Comparison of ENCODE assay signal across 11 cellular contexts in genomic region chr4:663046-663437, GRCh38. TPM values are rescaled to one million over a fixed set of nuclear protein-coding genes. Genes with fewer than 3 reads are reported as not detected.
DNase-seq lines count a peak whose midpoint lies in the region; ATAC-seq, FAIRE-seq and TF ChIP-seq lines count a peak whose summit lies in the region.
"Had no signal": no experiment of that assay in that cellular context is flagged by ENCODE, and none has a peak within 500 bp of the region (broad histone marks: within the 10 kb centered on the region; RNA-seq: fewer than 3 reads in every experiment).

No MANE protein-coding gene starts in this region.

- H3K4me2 ChIP-seq in HepG2 (ENCODE audit: low read depth, low read length), result peak overlapping the region; percentile 69

- H3K4me1 Mint-ChIP-seq in T-helper 2 cell treated with Interferon-gamma antibody and Interleukin-4, amounts not matched to agents 5 μg/mL and 100 μg/mL, for 36 hours (ENCODE audit: low read depth), result peaks cover 1% of the 10 kb centered on the region

- no peaks in the 10 kb centered on the region for H3K79me2 ChIP-seq in HepG2 (ENCODE audit: insufficient read depth, low read length)

- no peak for TF ChIP-seq POLR2A in HepG2 (IDR thresholded peaks at IDR 0.05; ENCODE audit: insufficient read depth in 1 of 2, low read depth in 2 of 2, low read length in 2 of 2)

- H3K36me3 ChIP-seq in HepG2 (replicated peaks in 1 of 2; ENCODE audit: control insufficient read depth in 1 of 2, insufficient read depth in 2 of 2, low read length in 2 of 2) (no peaks in the 10 kb centered on the region), subcutaneous abdominal adipose tissue (ENCODE audit: control insufficient read depth in 5 of 5, insufficient read depth in 5 of 5, low read length in 5 of 5) (no peaks in the 10 kb centered on the region)

- 0 out of 2 replicates have a peak overlapping the region, but pooled peaks have one; percentile 25 for H3K9ac ChIP-seq in HepG2 (ENCODE audit: insufficient read depth, low read depth, low read length)
- peak overlapping the region in 2 of 5 donors; percentile 57 to 78 for H3K9ac ChIP-seq in subcutaneous abdominal adipose tissue (ENCODE audit: low read length in 5 of 5)

- H3K27ac Mint-ChIP-seq in T-helper 2 cell treated with Interferon-gamma antibody and Interleukin-4, amounts not matched to agents 5 μg/mL and 100 μg/mL, for 36 hours, result peak overlapping the region; percentile 77
- peak overlapping the region; percentile 87 to 93 for H3K27ac Mint-ChIP-seq in activated naive CD4-positive, alpha-beta T cell treated with anti-CD3 and anti-CD28 coated beads, Interleukin-2, amount 50 U/mL, for 72 hours

- peaks cover 3% of the 10 kb centered on the region for H3K36me3 Mint-ChIP-seq in T-helper 2 cell treated with Interferon-gamma antibody and Interleukin-4, amounts not matched to agents 5 μg/mL and 100 μg/mL, for 36 hours (ENCODE audit: low read depth)
- H3K36me3 Mint-ChIP-seq in activated naive CD4-positive, alpha-beta T cell treated with anti-CD3 and anti-CD28 coated beads, Interleukin-2, amount 50 U/mL, for 72 hours, result peaks cover 6 to 15% of the 10 kb centered on the region in 2 donors

- in situ Hi-C loops in HepG2 (cut with HindIII; ENCODE audit: extremely low pct_ligation_motif_present, low pct_unique_long_range_greater_than_20kb), result no loop called here

- TF ChIP-seq EP300 in HepG2 (IDR thresholded peaks at IDR 0.05; ENCODE audit: low read depth in 2 of 2, low read length in 2 of 2) (no peak), HepG2 (CRISPR knock-in tag; IDR thresholded peaks at IDR 0.05; ENCODE audit: borderline replicate concordance) (no peak)

- POLR2A ChIA-PET in HepG2 (lab: Yijun Ruan, JAX), result no interaction called here

- intact Hi-C loops in HepG2 (cut with micrococcal nuclease; ENCODE audit: unreplicated experiment), result no loop called here

- BruUV-seq in HepG2 (replicated peaks; lab: Mats Ljungman, UMichigan), result no TSS peak

- CTCF ChIA-PET in HepG2 (lab: Yijun Ruan, JAX; ENCODE audit: low intra/inter-chr PET ratio, low total read pairs), result no interaction called here

- H3K4me3 Mint-ChIP-seq in T-helper 2 cell treated with Interferon-gamma antibody and Interleukin-4, amounts not matched to agents 5 μg/mL and 100 μg/mL, for 36 hours, result peak overlapping the region; percentile 79

- H3K9me3 ChIP-seq in HepG2 (ENCODE audit: low read length) (no peaks in the 10 kb centered on the region), subcutaneous abdominal adipose tissue (ENCODE audit: control insufficient read depth in 5 of 5, low read length in 5 of 5) (no peaks in the 10 kb centered on the region)

- DNase-seq in T-helper 2 cell treated with Interferon-gamma antibody and Interleukin-4, amounts not matched to agents 5 μg/mL and 100 μg/mL, for 36 hours (ENCODE audit: low spot score), result no peak
- DNase-seq in T-helper 2 cell (no peak), HepG2 (ENCODE audit: low spot score) (no peak), medulla oblongata (ENCODE audit: extremely low spot score) (no peak), NCI-H82 (lab: John Stamatoyannopoulos, UW) (no peak)
- no peak for DNase-seq in activated naive CD4-positive, alpha-beta T cell treated with anti-CD3 and anti-CD28 coated beads, Interleukin-2, amount 50 U/mL, for 72 hours (ENCODE audit: low spot score in 2 of 2)
- DNase-seq: GOT3, NCI-H1417 treated with DMSO at 0.1 percent for 48 hours had no signal

- no peaks in the 10 kb centered on the region for H4K20me1 ChIP-seq in HepG2 (ENCODE audit: insufficient read depth, low read length)

- 71% methylated on average over 15 of the region's 20 CpGs for WGBS in HepG2 (ENCODE audit: low lambda C conversion rate)

- peak overlapping the region in 2 of 3 experiments; percentile 50 to 63; a peak in 3 of 6 replicates for H3K4me3 ChIP-seq in HepG2 (replicated peaks in 1 of 3; ENCODE audit: insufficient read depth in 1 of 3, low read depth in 2 of 3, low read length in 3 of 3)
- peak overlapping the region in 4 of 5 donors; percentile 58 to 70 (median 64) for H3K4me3 ChIP-seq in subcutaneous abdominal adipose tissue (ENCODE audit: low read depth in 1 of 5, low read length in 5 of 5)

- H3K9me3 Mint-ChIP-seq in T-helper 2 cell treated with Interferon-gamma antibody and Interleukin-4, amounts not matched to agents 5 μg/mL and 100 μg/mL, for 36 hours, result peaks cover 5% of the 10 kb centered on the region
- peaks cover 5 to 13% of the 10 kb centered on the region in 2 donors for H3K9me3 Mint-ChIP-seq in activated naive CD4-positive, alpha-beta T cell treated with anti-CD3 and anti-CD28 coated beads, Interleukin-2, amount 50 U/mL, for 72 hours

- no peak for FAIRE-seq in HepG2 (lab: Jason Lieb, UNC)
- FAIRE-seq: islet of Langerhans had no signal

- peaks cover 3 to 33% of the 10 kb centered on the region in 2 experiments; a peak in 4 of 5 replicates for H3K27me3 ChIP-seq in HepG2 (ENCODE audit: control insufficient read depth in 1 of 2, insufficient read depth in 2 of 2, low read length in 2 of 2)
- H3K27me3 ChIP-seq in subcutaneous abdominal adipose tissue (ENCODE audit: control insufficient read depth in 5 of 5, insufficient read depth in 4 of 5, low read length in 5 of 5), result peaks cover 2 to 31% (median 14%) of the 10 kb centered on the region in 5 donors

- peaks cover 46% of the 10 kb centered on the region for H3K4me1 ChIP-seq in HepG2 (ENCODE audit: insufficient read depth, low read length)
- H3K4me1 ChIP-seq in subcutaneous abdominal adipose tissue (ENCODE audit: control insufficient read depth in 5 of 5, insufficient read depth in 5 of 5, low read length in 5 of 5), result peaks cover 0 to 13% (median 11%) of the 10 kb centered on the region in 5 donors

- ATAC-seq in activated naive CD4-positive, alpha-beta T cell treated with anti-CD3 and anti-CD28 coated beads, Interleukin-2, amount 50 U/mL, for 72 hours, result peak in 1 of 2 donors; percentile 7
- ATAC-seq in HepG2 (no peak), HG02973 (IDR thresholded peaks at IDR 0.05; ENCODE audit: unreplicated experiment) (no peak)

- TF ChIP-seq CTCF in HepG2 (CRISPR knock-in tag; IDR thresholded peaks at IDR 0.05), result no peak

- H3K27ac ChIP-seq in HepG2 (ENCODE audit: extremely low read length, insufficient read depth, low read length), result no peak overlapping the region
- no peak overlapping the region for H3K27ac ChIP-seq in subcutaneous abdominal adipose tissue (ENCODE audit: low read depth, low read length)

- H3K27me3 Mint-ChIP-seq in T-helper 2 cell treated with Interferon-gamma antibody and Interleukin-4, amounts not matched to agents 5 μg/mL and 100 μg/mL, for 36 hours (ENCODE audit: low read depth), result no peaks in the 10 kb centered on the region

- TF ChIP-seq RAD21 in HepG2 (CRISPR knock-in tag; IDR thresholded peaks at IDR 0.05), result no peak

- no peak overlapping the region for H2AFZ ChIP-seq in HepG2 (ENCODE audit: low read length)

RNA-seq across cellular contexts. Expression of gene ATP5ME, which starts 11.0 kb away (rescaled TPM):
- 100 to 1,000 TPM; 131 to 221 TPM for total RNA-seq in activated naive CD4-positive, alpha-beta T cell treated with anti-CD3 and anti-CD28 coated beads, Interleukin-2, amount 50 U/mL, for 72 hours
- 753 and 1,048 TPM in 2 replicates for total RNA-seq in HepG2 (2016; rRNA removed; fragmentation: Illumina TruSeq; extraction: Trizol)
- total RNA-seq in HepG2 (2016; cell fraction: cytosol; rRNA removed; fragmentation: Illumina TruSeq; extraction: Trizol; ENCODE audit: low read depth), result 458 and 593 TPM in 2 replicates
- total RNA-seq in HepG2 (2016; cell fraction: insoluble cytoplasmic fraction; rRNA removed; fragmentation: Illumina TruSeq; extraction: Trizol), result 792 and 1,109 TPM in 2 replicates
- total RNA-seq in HepG2 (2016; cell fraction: membrane; rRNA removed; fragmentation: Illumina TruSeq; extraction: Trizol), result 613 and 660 TPM in 2 replicates
- 219 and 249 TPM in 2 replicates for total RNA-seq in HepG2 (2016; cell fraction: nucleus; rRNA removed; fragmentation: Illumina TruSeq; extraction: Trizol)
- 301 and 305 TPM in 2 replicates for polyA plus RNA-seq in HepG2 (2011; rRNA removed)
- 507 and 666 TPM in 2 replicates for polyA plus RNA-seq in HepG2 (2011; cell fraction: cytosol; rRNA removed)
- 133 and 152 TPM in 2 replicates for polyA plus RNA-seq in HepG2 (2011; cell fraction: nucleus; rRNA removed)
- polyA plus RNA-seq in HepG2 (2012), result 451 and 767 TPM in 2 replicates
- 482 and 603 TPM in 2 replicates for polyA plus RNA-seq in HepG2 (2016; cell fraction: cytosol; fragmentation: Illumina TruSeq; extraction: Trizol; ENCODE audit: low read depth)
- polyA plus RNA-seq in HepG2 (2016; cell fraction: insoluble cytoplasmic fraction; fragmentation: Illumina TruSeq; extraction: Trizol; ENCODE audit: low read depth), result 926 and 995 TPM in 2 replicates
- polyA plus RNA-seq in HepG2 (2016; cell fraction: membrane; fragmentation: Illumina TruSeq; extraction: Trizol; ENCODE audit: low read depth), result 496 and 594 TPM in 2 replicates
- polyA plus RNA-seq in HepG2 (2016; cell fraction: nucleus; fragmentation: Illumina TruSeq; extraction: Trizol; ENCODE audit: insufficient read depth, low read depth), result 426 and 431 TPM in 2 replicates
- 68.8 and 71.4 TPM in 2 replicates for polyA minus RNA-seq in HepG2 (2011; rRNA and poly(A)+ RNA removed; ENCODE audit: low replicate concordance)
- polyA minus RNA-seq in HepG2 (2011; cell fraction: cytosol; rRNA and poly(A)+ RNA removed), result 62.0 and 63.6 TPM in 2 replicates
- 23.6 and 38.7 TPM in 2 replicates for polyA minus RNA-seq in HepG2 (2011; cell fraction: nucleus; rRNA and poly(A)+ RNA removed)

RNA-seq across cellular contexts. Expression of gene MYL5, which starts 11.3 kb away (rescaled TPM):
- total RNA-seq in activated naive CD4-positive, alpha-beta T cell treated with anti-CD3 and anti-CD28 coated beads, Interleukin-2, amount 50 U/mL, for 72 hours, result 10 to 100 TPM in 1 of 2 donors, 1 to 10 TPM in 1; 7.4 to 21.8 TPM
- total RNA-seq in HepG2 (2016; rRNA removed; fragmentation: Illumina TruSeq; extraction: Trizol), result 11.0 and 16.0 TPM in 2 replicates
- 6.7 and 8.0 TPM in 2 replicates for total RNA-seq in HepG2 (2016; cell fraction: cytosol; rRNA removed; fragmentation: Illumina TruSeq; extraction: Trizol; ENCODE audit: low read depth)
- 10.1 and 16.2 TPM in 2 replicates for total RNA-seq in HepG2 (2016; cell fraction: insoluble cytoplasmic fraction; rRNA removed; fragmentation: Illumina TruSeq; extraction: Trizol)
- 7.6 and 8.2 TPM in 2 replicates for total RNA-seq in HepG2 (2016; cell fraction: membrane; rRNA removed; fragmentation: Illumina TruSeq; extraction: Trizol)
- total RNA-seq in HepG2 (2016; cell fraction: nucleus; rRNA removed; fragmentation: Illumina TruSeq; extraction: Trizol), result 15.9 and 16.6 TPM in 2 replicates
- polyA plus RNA-seq in HepG2 (2011; rRNA removed), result 6.5 and 11.5 TPM in 2 replicates
- polyA plus RNA-seq in HepG2 (2011; cell fraction: cytosol; rRNA removed), result 4.1 and 4.4 TPM in 2 replicates
- polyA plus RNA-seq in HepG2 (2011; cell fraction: nucleus; rRNA removed), result 40.0 and 46.9 TPM in 2 replicates
- polyA plus RNA-seq in HepG2 (2012), result 7.4 and 8.9 TPM in 2 replicates
- 4.4 and 5.5 TPM in 2 replicates for polyA plus RNA-seq in HepG2 (2016; cell fraction: cytosol; fragmentation: Illumina TruSeq; extraction: Trizol; ENCODE audit: low read depth)
- polyA plus RNA-seq in HepG2 (2016; cell fraction: insoluble cytoplasmic fraction; fragmentation: Illumina TruSeq; extraction: Trizol; ENCODE audit: low read depth), result 8.5 and 12.2 TPM in 2 replicates
- 4.9 and 6.3 TPM in 2 replicates for polyA plus RNA-seq in HepG2 (2016; cell fraction: membrane; fragmentation: Illumina TruSeq; extraction: Trizol; ENCODE audit: low read depth)
- 33.7 and 41.8 TPM in 2 replicates for polyA plus RNA-seq in HepG2 (2016; cell fraction: nucleus; fragmentation: Illumina TruSeq; extraction: Trizol; ENCODE audit: insufficient read depth, low read depth)
- polyA minus RNA-seq in HepG2 (2011; rRNA and poly(A)+ RNA removed; ENCODE audit: low replicate concordance), result 3.4 and 4.4 TPM in 2 replicates
- polyA minus RNA-seq in HepG2 (2011; cell fraction: cytosol; rRNA and poly(A)+ RNA removed), result 1.4 TPM in 1 of 2 replicates, not detected in the other
- 11.8 and 15.5 TPM in 2 replicates for polyA minus RNA-seq in HepG2 (2011; cell fraction: nucleus; rRNA and poly(A)+ RNA removed)

RNA-seq across cellular contexts. Expression of gene SLC49A3, which starts 25.9 kb away (rescaled TPM):
- 1 to 10 TPM in 1 of 2 donors, under 1 TPM in 1; 0.59 to 1.3 TPM for total RNA-seq in activated naive CD4-positive, alpha-beta T cell treated with anti-CD3 and anti-CD28 coated beads, Interleukin-2, amount 50 U/mL, for 72 hours
- 0.07 TPM in 1 of 2 replicates, not detected in the other for total RNA-seq in HepG2 (2016; rRNA removed; fragmentation: Illumina TruSeq; extraction: Trizol)
- total RNA-seq in HepG2 (2016; cell fraction: cytosol; rRNA removed; fragmentation: Illumina TruSeq; extraction: Trizol; ENCODE audit: low read depth), result not detected in 2 replicates
- total RNA-seq in HepG2 (2016; cell fraction: insoluble cytoplasmic fraction; rRNA removed; fragmentation: Illumina TruSeq; extraction: Trizol), result 0.09 TPM in 1 of 2 replicates, not detected in the other
- total RNA-seq in HepG2 (2016; cell fraction: membrane; rRNA removed; fragmentation: Illumina TruSeq; extraction: Trizol), result not detected in 2 replicates
- 0.62 TPM in 1 of 2 replicates, not detected in the other for total RNA-seq in HepG2 (2016; cell fraction: nucleus; rRNA removed; fragmentation: Illumina TruSeq; extraction: Trizol)
- 0.17 and 0.22 TPM in 2 replicates for polyA plus RNA-seq in HepG2 (2011; rRNA removed)
- 0.10 and 0.16 TPM in 2 replicates for polyA plus RNA-seq in HepG2 (2011; cell fraction: cytosol; rRNA removed)
- 1.9 and 2.5 TPM in 2 replicates for polyA plus RNA-seq in HepG2 (2011; cell fraction: nucleus; rRNA removed)
- 0.21 and 0.29 TPM in 2 replicates for polyA plus RNA-seq in HepG2 (2012)
- 0.07 TPM in 1 of 2 replicates, not detected in the other for polyA plus RNA-seq in HepG2 (2016; cell fraction: cytosol; fragmentation: Illumina TruSeq; extraction: Trizol; ENCODE audit: low read depth)
- not detected in 2 replicates for polyA plus RNA-seq in HepG2 (2016; cell fraction: insoluble cytoplasmic fraction; fragmentation: Illumina TruSeq; extraction: Trizol; ENCODE audit: low read depth)
- not detected in 2 replicates for polyA plus RNA-seq in HepG2 (2016; cell fraction: membrane; fragmentation: Illumina TruSeq; extraction: Trizol; ENCODE audit: low read depth)
- 0.53 TPM in 1 of 2 replicates, not detected in the other for polyA plus RNA-seq in HepG2 (2016; cell fraction: nucleus; fragmentation: Illumina TruSeq; extraction: Trizol; ENCODE audit: insufficient read depth, low read depth)
- polyA minus RNA-seq in HepG2 (2011; rRNA and poly(A)+ RNA removed; ENCODE audit: low replicate concordance), result 0.12 TPM in 1 of 2 replicates, not detected in the other
- polyA minus RNA-seq in HepG2 (2011; cell fraction: cytosol; rRNA and poly(A)+ RNA removed), result not detected in 2 replicates
- 0.25 and 0.26 TPM in 2 replicates for polyA minus RNA-seq in HepG2 (2011; cell fraction: nucleus; rRNA and poly(A)+ RNA removed)

RNA-seq across cellular contexts. Expression of gene PDE6B, which starts 37.7 kb away (rescaled TPM):
- total RNA-seq in activated naive CD4-positive, alpha-beta T cell treated with anti-CD3 and anti-CD28 coated beads, Interleukin-2, amount 50 U/mL, for 72 hours, result 10 to 100 TPM in 1 of 2 donors, 1 to 10 TPM in 1; 8.4 to 16.6 TPM
- total RNA-seq in HepG2 (2016; rRNA removed; fragmentation: Illumina TruSeq; extraction: Trizol), result 0.38 TPM in 1 of 2 replicates, not detected in the other
- total RNA-seq in HepG2 (2016; cell fraction: cytosol; rRNA removed; fragmentation: Illumina TruSeq; extraction: Trizol; ENCODE audit: low read depth), result 0.20 TPM in 1 of 2 replicates, not detected in the other
- total RNA-seq in HepG2 (2016; cell fraction: insoluble cytoplasmic fraction; rRNA removed; fragmentation: Illumina TruSeq; extraction: Trizol), result 0.09 TPM in 1 of 2 replicates, not detected in the other
- 0.25 TPM in 1 of 2 replicates, not detected in the other for total RNA-seq in HepG2 (2016; cell fraction: membrane; rRNA removed; fragmentation: Illumina TruSeq; extraction: Trizol)
- not detected in 2 replicates for total RNA-seq in HepG2 (2016; cell fraction: nucleus; rRNA removed; fragmentation: Illumina TruSeq; extraction: Trizol)
- polyA plus RNA-seq in HepG2 (2011; rRNA removed), result 0.38 and 0.40 TPM in 2 replicates
- 0.43 and 0.62 TPM in 2 replicates for polyA plus RNA-seq in HepG2 (2011; cell fraction: cytosol; rRNA removed)
- polyA plus RNA-seq in HepG2 (2011; cell fraction: nucleus; rRNA removed), result 0.33 and 0.45 TPM in 2 replicates
- polyA plus RNA-seq in HepG2 (2012), result 0.38 and 0.73 TPM in 2 replicates
- polyA plus RNA-seq in HepG2 (2016; cell fraction: cytosol; fragmentation: Illumina TruSeq; extraction: Trizol; ENCODE audit: low read depth), result not detected in 2 replicates
- polyA plus RNA-seq in HepG2 (2016; cell fraction: insoluble cytoplasmic fraction; fragmentation: Illumina TruSeq; extraction: Trizol; ENCODE audit: low read depth), result not detected in 2 replicates
- 0.13 TPM in 1 of 2 replicates, not detected in the other for polyA plus RNA-seq in HepG2 (2016; cell fraction: membrane; fragmentation: Illumina TruSeq; extraction: Trizol; ENCODE audit: low read depth)
- not detected in 2 replicates for polyA plus RNA-seq in HepG2 (2016; cell fraction: nucleus; fragmentation: Illumina TruSeq; extraction: Trizol; ENCODE audit: insufficient read depth, low read depth)
- 0.32 TPM in 1 of 2 replicates, not detected in the other for polyA minus RNA-seq in HepG2 (2011; rRNA and poly(A)+ RNA removed; ENCODE audit: low replicate concordance)
- polyA minus RNA-seq in HepG2 (2011; cell fraction: cytosol; rRNA and poly(A)+ RNA removed), result 0.69 and 1.3 TPM in 2 replicates
- polyA minus RNA-seq in HepG2 (2011; cell fraction: nucleus; rRNA and poly(A)+ RNA removed), result 0.37 and 1.3 TPM in 2 replicates

RNA-seq across cellular contexts. Expression of gene PCGF3, which starts 42.6 kb away (rescaled TPM):
- 10 to 100 TPM; 23.0 to 25.9 TPM for total RNA-seq in activated naive CD4-positive, alpha-beta T cell treated with anti-CD3 and anti-CD28 coated beads, Interleukin-2, amount 50 U/mL, for 72 hours
- 24.2 and 28.6 TPM in 2 replicates for total RNA-seq in HepG2 (2016; rRNA removed; fragmentation: Illumina TruSeq; extraction: Trizol)
- total RNA-seq in HepG2 (2016; cell fraction: cytosol; rRNA removed; fragmentation: Illumina TruSeq; extraction: Trizol; ENCODE audit: low read depth), result 16.2 and 16.7 TPM in 2 replicates
- 22.5 and 27.7 TPM in 2 replicates for total RNA-seq in HepG2 (2016; cell fraction: insoluble cytoplasmic fraction; rRNA removed; fragmentation: Illumina TruSeq; extraction: Trizol)
- total RNA-seq in HepG2 (2016; cell fraction: membrane; rRNA removed; fragmentation: Illumina TruSeq; extraction: Trizol), result 36.9 and 38.9 TPM in 2 replicates
- total RNA-seq in HepG2 (2016; cell fraction: nucleus; rRNA removed; fragmentation: Illumina TruSeq; extraction: Trizol), result 40.6 and 42.6 TPM in 2 replicates
- polyA plus RNA-seq in HepG2 (2011; rRNA removed), result 66.2 and 80.8 TPM in 2 replicates
- 32.3 and 37.9 TPM in 2 replicates for polyA plus RNA-seq in HepG2 (2011; cell fraction: cytosol; rRNA removed)
- 406 and 428 TPM in 2 replicates for polyA plus RNA-seq in HepG2 (2011; cell fraction: nucleus; rRNA removed)
- 37.8 and 47.7 TPM in 2 replicates for polyA plus RNA-seq in HepG2 (2012)
- polyA plus RNA-seq in HepG2 (2016; cell fraction: cytosol; fragmentation: Illumina TruSeq; extraction: Trizol; ENCODE audit: low read depth), result 13.4 and 15.5 TPM in 2 replicates
- polyA plus RNA-seq in HepG2 (2016; cell fraction: insoluble cytoplasmic fraction; fragmentation: Illumina TruSeq; extraction: Trizol; ENCODE audit: low read depth), result 20.0 and 26.4 TPM in 2 replicates
- 26.7 and 30.4 TPM in 2 replicates for polyA plus RNA-seq in HepG2 (2016; cell fraction: membrane; fragmentation: Illumina TruSeq; extraction: Trizol; ENCODE audit: low read depth)
- polyA plus RNA-seq in HepG2 (2016; cell fraction: nucleus; fragmentation: Illumina TruSeq; extraction: Trizol; ENCODE audit: insufficient read depth, low read depth), result 92.0 and 96.8 TPM in 2 replicates
- polyA minus RNA-seq in HepG2 (2011; rRNA and poly(A)+ RNA removed; ENCODE audit: low replicate concordance), result 38.9 and 82.6 TPM in 2 replicates
- polyA minus RNA-seq in HepG2 (2011; cell fraction: cytosol; rRNA and poly(A)+ RNA removed), result 18.1 and 23.5 TPM in 2 replicates
- polyA minus RNA-seq in HepG2 (2011; cell fraction: nucleus; rRNA and poly(A)+ RNA removed), result 119 and 121 TPM in 2 replicates
